ENCODE assay signal across 12 cellular contexts in genomic region chr17:55660171-55660886, GRCh38.
DNase-seq lines count a peak whose midpoint lies in the region; ATAC-seq, FAIRE-seq and TF ChIP-seq lines count a peak whose summit lies in the region.
"Had no signal": no experiment of that assay in that cellular context is flagged by ENCODE, and none has a peak within 500 bp of the region (broad histone marks: within the 10 kb centered on the region; RNA-seq: fewer than 3 reads in every experiment).

No MANE protein-coding gene starts in this region.

- no peak for TF ChIP-seq RAD21 in IMR-90 (IDR thresholded peaks at IDR 0.05; ENCODE audit: low read length)
- no peak for TF ChIP-seq RAD21 in GM12878 (IDR thresholded peaks at IDR 0.05; ENCODE audit: insufficient read depth, low read depth, low read length)
- no peak for TF ChIP-seq RAD21 in HepG2 (CRISPR knock-in tag; IDR thresholded peaks at IDR 0.05)

- DNase-seq in IMR-90 (no peak), GM12878 (ENCODE audit: low read depth, low spot score) (no peak), HepG2 (ENCODE audit: low spot score) (peak; percentile 9), suprapubic skin (ENCODE audit: low spot score in 2 of 2) (no peak), EL (no peak)
- no peak for DNase-seq in activated T-helper 2 cell treated with anti-CD3 and anti-CD28 coated beads, Interferon-gamma antibody, Interleukin-2, Interleukin-4, amounts not matched to agents 10 μg/mL and 5 μg/mL and 100 μg/mL, durations not matched to agents 14 hours and 24 hours and 36 hours (ENCODE audit: low spot score)
- DNase-seq in activated CD8-positive, alpha-beta memory T cell treated with anti-CD3 and anti-CD28 coated beads, Interleukin-2, amount 10 ng/mL, durations not matched to agents 7 days and 5 days = no peak
- DNase-seq: activated CD4-positive, alpha-beta T cell treated with anti-CD3 and anti-CD28 coated beads for 1 hour; DMS53; NCI-H1105 treated with DMSO at 0.1 percent for 48 hours; NCI-H526 treated with DMSO at 0.1 percent for 48 hours had no signal

- H3K14ac ChIP-seq in IMR-90 (replicated peaks; ENCODE audit: low read depth, low read length) = no peak overlapping the region

- FAIRE-seq in GM12878 (lab: Jason Lieb, UNC) (no peak), HepG2 (lab: Jason Lieb, UNC) (peak; percentile 21)

- H3K27ac Mint-ChIP-seq in activated T-helper 2 cell treated with anti-CD3 and anti-CD28 coated beads, Interferon-gamma antibody, Interleukin-2, Interleukin-4, amounts not matched to agents 10 μg/mL and 5 μg/mL and 100 μg/mL, durations not matched to agents 14 hours and 24 hours and 36 hours = no peak overlapping the region
- no peak overlapping the region for H3K27ac Mint-ChIP-seq in activated CD8-positive, alpha-beta memory T cell treated with anti-CD3 and anti-CD28 coated beads, Interleukin-2, amount 10 ng/mL, durations not matched to agents 7 days and 5 days
- H3K27ac Mint-ChIP-seq: mesothelial cell of epicardium had no signal

- ATAC-seq in IMR-90 (ENCODE audit: low read depth) = 0 out of 2 replicates have a peak, but pooled peaks have one; percentile 32
- ATAC-seq in GM12878 = no peak
- no peak for ATAC-seq in HepG2
- no peak for ATAC-seq in activated CD8-positive, alpha-beta memory T cell treated with anti-CD3 and anti-CD28 coated beads, Interleukin-2, amount 10 ng/mL, durations not matched to agents 7 days and 5 days

- H3K56ac ChIP-seq in IMR-90 (ENCODE audit: extremely low read depth, insufficient read depth, low read length) = no peak overlapping the region

- POLR2A ChIA-PET in IMR-90 (lab: Charles Lee; ENCODE audit: unreplicated experiment) (interaction anchor here (0.8 kb wide), 1 partner anchor 13 kb away, joined by 3 read pairs; no protein-coding TSS in a partner anchor), GM12878 (lab: Charles Lee) (no interaction called here), HepG2 (lab: Yijun Ruan, JAX) (no interaction called here)

- H3K18ac ChIP-seq in IMR-90 (ENCODE audit: low read depth, low read length) = no peak overlapping the region

- RAD21 ChIA-PET in GM12878 (lab: Charles Lee; ENCODE audit: unreplicated experiment) = no interaction called here

- H2AK9ac ChIP-seq in IMR-90 (replicated peaks; ENCODE audit: low read depth, low read length, poor library complexity) = no peak overlapping the region

- H3K9me1 ChIP-seq in IMR-90 (ENCODE audit: insufficient read depth, low read length) = no peaks in the 10 kb centered on the region

- no peak overlapping the region for H2AK5ac ChIP-seq in IMR-90 (ENCODE audit: low read depth, low read length)

- no peaks in the 10 kb centered on the region for H3K9me3 Mint-ChIP-seq in activated T-helper 2 cell treated with anti-CD3 and anti-CD28 coated beads, Interferon-gamma antibody, Interleukin-2, Interleukin-4, amounts not matched to agents 10 μg/mL and 5 μg/mL and 100 μg/mL, durations not matched to agents 14 hours and 24 hours and 36 hours
- H3K9me3 Mint-ChIP-seq in activated CD8-positive, alpha-beta memory T cell treated with anti-CD3 and anti-CD28 coated beads, Interleukin-2, amount 10 ng/mL, durations not matched to agents 7 days and 5 days (ENCODE audit: low read depth) = no peaks in the 10 kb centered on the region
- H3K9me3 Mint-ChIP-seq: mesothelial cell of epicardium had no signal

- H3K36me3 Mint-ChIP-seq in activated T-helper 2 cell treated with anti-CD3 and anti-CD28 coated beads, Interferon-gamma antibody, Interleukin-2, Interleukin-4, amounts not matched to agents 10 μg/mL and 5 μg/mL and 100 μg/mL, durations not matched to agents 14 hours and 24 hours and 36 hours (ENCODE audit: low read depth) = no peaks in the 10 kb centered on the region
- no peaks in the 10 kb centered on the region for H3K36me3 Mint-ChIP-seq in activated CD8-positive, alpha-beta memory T cell treated with anti-CD3 and anti-CD28 coated beads, Interleukin-2, amount 10 ng/mL, durations not matched to agents 7 days and 5 days
- H3K36me3 Mint-ChIP-seq: mesothelial cell of epicardium had no signal

- BruUV-seq in IMR-90 (replicated peaks; lab: Mats Ljungman, UMichigan) = no TSS peak
- BruUV-seq in GM12878 (replicated peaks; lab: Mats Ljungman, UMichigan) = no TSS peak
- no TSS peak for BruUV-seq in HepG2 (replicated peaks; lab: Mats Ljungman, UMichigan)

- H3K36me3 ChIP-seq in IMR-90 (ENCODE audit: control insufficient read depth, insufficient read depth, low read length) (no peaks in the 10 kb centered on the region), GM12878 (ENCODE audit: control insufficient read depth in 2 of 2, insufficient read depth in 2 of 2, low read length in 1 of 2) (no peaks in the 10 kb centered on the region; a peak in 1 of 4 replicates), HepG2 (replicated peaks in 1 of 2; ENCODE audit: control insufficient read depth in 1 of 2, insufficient read depth in 2 of 2, low read length in 2 of 2) (no peaks in the 10 kb centered on the region), suprapubic skin (no peaks in the 10 kb centered on the region)

- TF ChIP-seq CTCF in IMR-90 (conservative IDR thresholded peaks at IDR 0.05; ENCODE audit: low read depth, low read length) = no peak
- no peak for TF ChIP-seq CTCF in GM12878 (IDR thresholded peaks at IDR 0.05 in 2 of 3, conservative IDR thresholded peaks at IDR 0.05 in 1 of 3; ENCODE audit: control insufficient read depth in 2 of 3, extremely low read depth in 1 of 3, insufficient read depth in 1 of 3, low read depth in 3 of 3, low read length in 3 of 3)
- no peak for TF ChIP-seq CTCF in HepG2 (CRISPR knock-in tag; IDR thresholded peaks at IDR 0.05)
- TF ChIP-seq CTCF in suprapubic skin (IDR thresholded peaks at IDR 0.05) = no peak

- TF ChIP-seq EP300 in GM12878 (IDR thresholded peaks at IDR 0.05; ENCODE audit: borderline replicate concordance in 1 of 2, control insufficient read depth in 1 of 2, low read depth in 2 of 2, low read length in 2 of 2) (no peak), HepG2 (IDR thresholded peaks at IDR 0.05; ENCODE audit: low read depth in 2 of 2, low read length in 2 of 2) (no peak), HepG2 (CRISPR knock-in tag; IDR thresholded peaks at IDR 0.05; ENCODE audit: borderline replicate concordance) (no peak), suprapubic skin (IDR thresholded peaks at IDR 0.05) (no peak)

- H3K4me1 Mint-ChIP-seq in activated T-helper 2 cell treated with anti-CD3 and anti-CD28 coated beads, Interferon-gamma antibody, Interleukin-2, Interleukin-4, amounts not matched to agents 10 μg/mL and 5 μg/mL and 100 μg/mL, durations not matched to agents 14 hours and 24 hours and 36 hours (ENCODE audit: low read depth) = no peaks in the 10 kb centered on the region
- H3K4me1 Mint-ChIP-seq in activated CD8-positive, alpha-beta memory T cell treated with anti-CD3 and anti-CD28 coated beads, Interleukin-2, amount 10 ng/mL, durations not matched to agents 7 days and 5 days = no peaks in the 10 kb centered on the region

- H3K4ac ChIP-seq in IMR-90 (ENCODE audit: low read depth, low read length) = no peak overlapping the region

- no peak overlapping the region for H3K4me3 ChIP-seq in IMR-90 (ENCODE audit: insufficient read depth, low read depth, low read length)
- H3K4me3 ChIP-seq in GM12878 = no peak overlapping the region
- H3K4me3 ChIP-seq in HepG2 (replicated peaks in 1 of 3; ENCODE audit: insufficient read depth in 1 of 3, low read depth in 2 of 3, low read length in 3 of 3) = no peak overlapping the region
- H3K4me3 ChIP-seq in suprapubic skin = no peak overlapping the region

- SMC1A ChIA-PET in GM12878 (lab: Charles Lee; ENCODE audit: uncharacterized antibody, unreplicated experiment) = no interaction called here

- TF ChIP-seq POLR2A in IMR-90 (IDR thresholded peaks at IDR 0.05; ENCODE audit: low read depth, low read length) (no peak), GM12878 (IDR thresholded peaks at IDR 0.05; ENCODE audit: low read depth, low read length) (no peak), HepG2 (IDR thresholded peaks at IDR 0.05; ENCODE audit: insufficient read depth in 1 of 2, low read depth in 2 of 2, low read length in 2 of 2) (no peak), suprapubic skin (IDR thresholded peaks at IDR 0.05) (no peak)

- CTCF ChIA-PET in IMR-90 (lab: Yijun Ruan, JAX) = no interaction called here
- CTCF ChIA-PET in GM12878 (lab: Yijun Ruan, JAX) = interaction anchor here (0.6 kb wide), 1 partner anchor 60 kb away, joined by 3 read pairs; no protein-coding TSS in a partner anchor
- CTCF ChIA-PET in HepG2 (lab: Yijun Ruan, JAX; ENCODE audit: low intra/inter-chr PET ratio, low total read pairs) = no interaction called here
- CTCF ChIA-PET in activated CD8-positive, alpha-beta memory T cell treated with anti-CD3 and anti-CD28 coated beads, Interleukin-2, amount 10 ng/mL, durations not matched to agents 7 days and 5 days (lab: Charles Lee) = no interaction called here

- H2BK15ac ChIP-seq in IMR-90 (ENCODE audit: low read depth, low read length) = no peak overlapping the region

- H2BK5ac ChIP-seq in IMR-90 (ENCODE audit: low read depth, low read length, poor library complexity, severe bottlenecking) = no peak overlapping the region

- no peaks in the 10 kb centered on the region for H4K20me1 ChIP-seq in IMR-90 (ENCODE audit: insufficient read depth, low read length)
- no peaks in the 10 kb centered on the region for H4K20me1 ChIP-seq in GM12878 (ENCODE audit: control insufficient read depth, insufficient read depth)
- no peaks in the 10 kb centered on the region for H4K20me1 ChIP-seq in HepG2 (ENCODE audit: insufficient read depth, low read length)

- H4K91ac ChIP-seq in IMR-90 (ENCODE audit: insufficient read depth, low read depth, low read length) = no peak overlapping the region

- in situ Hi-C loops in IMR-90 (cut with MboI; ENCODE audit: low sequenced_read_pairs) = no loop called here
- in situ Hi-C loops in GM12878 (cut with MboI) = no loop called here
- in situ Hi-C loops in HepG2 (cut with HindIII; ENCODE audit: extremely low pct_ligation_motif_present, low pct_unique_long_range_greater_than_20kb) = no loop called here

- H2AFZ ChIP-seq in IMR-90 (replicated peaks; ENCODE audit: low read length, poor library complexity) (no peak overlapping the region), GM12878 (ENCODE audit: control insufficient read depth, low read depth, low read length) (no peak overlapping the region), HepG2 (ENCODE audit: low read length) (no peak overlapping the region)

- intact Hi-C loops in IMR-90 (cut with micrococcal nuclease) (no loop called here), GM12878 (cut with micrococcal nuclease; ENCODE audit: unreplicated experiment) (no loop called here), HepG2 (cut with micrococcal nuclease; ENCODE audit: unreplicated experiment) (no loop called here)
- intact Hi-C loops in activated T-helper 2 cell treated with anti-CD3 and anti-CD28 coated beads, Interferon-gamma antibody, Interleukin-2, Interleukin-4, amounts not matched to agents 10 μg/mL and 5 μg/mL and 100 μg/mL, durations not matched to agents 14 hours and 24 hours and 36 hours (cut with micrococcal nuclease) = no loop called here

- H3K4me1 ChIP-seq in IMR-90 (ENCODE audit: control insufficient read depth, insufficient read depth, low read length) (no peaks in the 10 kb centered on the region), GM12878 (ENCODE audit: control insufficient read depth, insufficient read depth, low read length) (no peaks in the 10 kb centered on the region), HepG2 (ENCODE audit: insufficient read depth, low read length) (no peaks in the 10 kb centered on the region), suprapubic skin (peaks cover 9% of the 10 kb centered on the region)

- H3K4me2 ChIP-seq in IMR-90 (ENCODE audit: low read depth, low read length) = no peak overlapping the region
- H3K4me2 ChIP-seq in GM12878 (ENCODE audit: control insufficient read depth, insufficient read depth) = no peak overlapping the region
- no peak overlapping the region for H3K4me2 ChIP-seq in HepG2 (ENCODE audit: low read depth, low read length)

- no peak overlapping the region for H3K4me3 Mint-ChIP-seq in activated T-helper 2 cell treated with anti-CD3 and anti-CD28 coated beads, Interferon-gamma antibody, Interleukin-2, Interleukin-4, amounts not matched to agents 10 μg/mL and 5 μg/mL and 100 μg/mL, durations not matched to agents 14 hours and 24 hours and 36 hours (ENCODE audit: low read depth)
- no peak overlapping the region for H3K4me3 Mint-ChIP-seq in activated CD8-positive, alpha-beta memory T cell treated with anti-CD3 and anti-CD28 coated beads, Interleukin-2, amount 10 ng/mL, durations not matched to agents 7 days and 5 days
- H3K4me3 Mint-ChIP-seq: mesothelial cell of epicardium had no signal

- H3K9ac ChIP-seq in IMR-90 (ENCODE audit: low read depth, low read length) = no peak overlapping the region
- H3K9ac ChIP-seq in GM12878 (ENCODE audit: control insufficient read depth, insufficient read depth, low read length) = no peak overlapping the region
- H3K9ac ChIP-seq in HepG2 (ENCODE audit: insufficient read depth, low read depth, low read length) = no peak overlapping the region

- no peak overlapping the region for H3K27ac ChIP-seq in IMR-90 (ENCODE audit: insufficient read depth, low read length)
- no peak overlapping the region for H3K27ac ChIP-seq in GM12878 (ENCODE audit: control insufficient read depth, insufficient read depth)
- H3K27ac ChIP-seq in HepG2 (ENCODE audit: extremely low read length, insufficient read depth, low read length) = no peak overlapping the region
- peak overlapping the region; percentile 45 for H3K27ac ChIP-seq in suprapubic skin

- no peaks in the 10 kb centered on the region for H3K79me2 ChIP-seq in GM12878 (ENCODE audit: control insufficient read depth, insufficient read depth, low read length)
- H3K79me2 ChIP-seq in HepG2 (ENCODE audit: insufficient read depth, low read length) = no peaks in the 10 kb centered on the region

- H3K23ac ChIP-seq in IMR-90 (ENCODE audit: low read depth, low read length) = no peak overlapping the region

- H2BK20ac ChIP-seq in IMR-90 (ENCODE audit: low read depth, low read length) = no peak overlapping the region

- H2BK120ac ChIP-seq in IMR-90 (ENCODE audit: low read depth, low read length) = no peak overlapping the region

- no CpG with 5 or more reads among the region's 2 CpGs for WGBS in IMR-90 (ENCODE audit: extremely low coverage in 2 of 2, insufficient read length in 1 of 2), 2 experiments
- WGBS in GM12878 (ENCODE audit: insufficient coverage, insufficient replicate concordance, low lambda C conversion rate, missing lambda C conversion rate) = 3% methylated on average over 2 of the region's 2 CpGs
- WGBS in HepG2 (ENCODE audit: low lambda C conversion rate) = 2% methylated on average over 2 of the region's 2 CpGs
- WGBS in suprapubic skin = 18% methylated on average over 2 of the region's 2 CpGs

- peaks cover 2% of the 10 kb centered on the region; the same call in 1 of the 2 replicates for H3K27me3 ChIP-seq in IMR-90 (ENCODE audit: control insufficient read depth, insufficient read depth, low read length)
- no peaks in the 10 kb centered on the region; a peak in 1 of 4 replicates for H3K27me3 ChIP-seq in GM12878 (replicated peaks in 1 of 2; ENCODE audit: control insufficient read depth in 2 of 2, insufficient read depth in 2 of 2, low read length in 1 of 2)
- peaks cover 0 to 6% of the 10 kb centered on the region in 2 experiments; a peak in 2 of 5 replicates for H3K27me3 ChIP-seq in HepG2 (ENCODE audit: control insufficient read depth in 1 of 2, insufficient read depth in 2 of 2, low read length in 2 of 2)
- no peaks in the 10 kb centered on the region for H3K27me3 ChIP-seq in suprapubic skin

- dilution Hi-C loops in IMR-90 (cut with HindIII; ENCODE audit: low sequenced_read_pairs, unreplicated experiment) = no loop called here

- H3K9me3 ChIP-seq in IMR-90 (ENCODE audit: control insufficient read depth, insufficient read depth, low read length) (no peaks in the 10 kb centered on the region), GM12878 (replicated peaks; ENCODE audit: control insufficient read depth, insufficient read depth, low read length) (no peaks in the 10 kb centered on the region), HepG2 (ENCODE audit: low read length) (no peaks in the 10 kb centered on the region), suprapubic skin (no peaks in the 10 kb centered on the region)

- no peaks in the 10 kb centered on the region for H3K79me1 ChIP-seq in IMR-90 (ENCODE audit: low read depth in 1 of 2, low read length in 2 of 2)

- no peak overlapping the region for H4K5ac ChIP-seq in IMR-90 (ENCODE audit: low read depth, low read length)

- H3K27me3 Mint-ChIP-seq in activated T-helper 2 cell treated with anti-CD3 and anti-CD28 coated beads, Interferon-gamma antibody, Interleukin-2, Interleukin-4, amounts not matched to agents 10 μg/mL and 5 μg/mL and 100 μg/mL, durations not matched to agents 14 hours and 24 hours and 36 hours (ENCODE audit: low read depth) = peaks cover 3% of the 10 kb centered on the region
- H3K27me3 Mint-ChIP-seq in activated CD8-positive, alpha-beta memory T cell treated with anti-CD3 and anti-CD28 coated beads, Interleukin-2, amount 10 ng/mL, durations not matched to agents 7 days and 5 days = peaks cover 15% of the 10 kb centered on the region

- H4K8ac ChIP-seq in IMR-90 (ENCODE audit: low read depth in 2 of 2, low read length in 2 of 2) = no peak overlapping the region
